In genomic region chr16:19114359-19115147, GRCh38 we compare ENCODE assay signal across 1 cellular context.
TF ChIP-seq lines count a peak whose summit lies in the region.

No MANE protein-coding gene starts in this region.

TF ChIP-seq in H1, 55 proteins besides CTCF, POLR2A, EP300 and RAD21:
- TF ChIP-seq TEAD4 (IDR thresholded peaks at IDR 0.05; ENCODE audit: low read depth, low read length) = no peak
- peak; percentile 79 for TF ChIP-seq SUZ12 (IDR thresholded peaks at IDR 0.05; ENCODE audit: low read length)
- no peak for TF ChIP-seq SP2 (IDR thresholded peaks at IDR 0.05; ENCODE audit: low read length)
- TF ChIP-seq RBBP5 (IDR thresholded peaks at IDR 0.05; ENCODE audit: borderline replicate concordance, low read depth, low read length) = 0 out of 2 replicates have a peak, but pooled peaks have one; percentile 9
- 0 out of 2 replicates have a peak, but pooled peaks have one; percentile 2 for TF ChIP-seq TBP (IDR thresholded peaks at IDR 0.05; ENCODE audit: low read depth, low read length)
- TF ChIP-seq YY1 (IDR thresholded peaks at IDR 0.05; ENCODE audit: low read depth, low read length) = no peak
- TF ChIP-seq GTF2F1 (IDR thresholded peaks at IDR 0.05; ENCODE audit: borderline replicate concordance, low read depth, low read length) = peak; percentile 38; the same call in 1 of the 2 replicates
- peak; percentile 29; the same call in 1 of the 2 replicates for TF ChIP-seq POLR2AphosphoS5 (IDR thresholded peaks at IDR 0.05; ENCODE audit: low read depth, low read length)
- peak; percentile 70 for TF ChIP-seq EZH2 (IDR thresholded peaks at IDR 0.05; ENCODE audit: low read depth, low read length, severe bottlenecking)
- TF ChIP-seq JUND (IDR thresholded peaks at IDR 0.05; ENCODE audit: low read length) = no peak
- no peak for TF ChIP-seq HDAC2 (IDR thresholded peaks at IDR 0.05; ENCODE audit: borderline replicate concordance in 1 of 2, low read depth in 2 of 2, low read length in 2 of 2)
- peak; percentile 91 for TF ChIP-seq KDM4A (IDR thresholded peaks at IDR 0.05; ENCODE audit: low read depth, low read length, severe bottlenecking)
- TF ChIP-seq RNF2 (IDR thresholded peaks at IDR 0.05; ENCODE audit: borderline replicate concordance, low read depth, low read length, missing control alignments, poor library complexity, severe bottlenecking) = peak; percentile 26
- TF ChIP-seq TCF12 (IDR thresholded peaks at IDR 0.05; ENCODE audit: low read depth, low read length) = no peak
- TF ChIP-seq, protein P1, sequence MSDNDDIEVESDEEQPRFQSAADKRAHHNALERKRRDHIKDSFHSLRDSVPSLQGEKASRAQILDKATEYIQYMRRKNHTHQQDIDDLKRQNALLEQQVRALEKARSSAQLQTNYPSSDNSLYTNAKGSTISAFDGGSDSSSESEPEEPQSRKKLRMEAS (IDR thresholded peaks at IDR 0.05) = peak; percentile 100
- TF ChIP-seq E2F6 (IDR thresholded peaks at IDR 0.05) = peak; percentile 98
- TF ChIP-seq PHF8 (conservative IDR thresholded peaks at IDR 0.05; ENCODE audit: low read depth, low read length) = no peak
- TF ChIP-seq SIX5 (IDR thresholded peaks at IDR 0.05; ENCODE audit: low read depth, low read length) = no peak
- TF ChIP-seq ZNF274 (IDR thresholded peaks at IDR 0.05; ENCODE audit: borderline replicate concordance, extremely low read depth, low read length) = no peak
- no peak for TF ChIP-seq TAF1 (IDR thresholded peaks at IDR 0.05; ENCODE audit: low read depth, low read length)
